Comparison of ENCODE assay signal across 1 cellular context in the genomic region with DNA sequence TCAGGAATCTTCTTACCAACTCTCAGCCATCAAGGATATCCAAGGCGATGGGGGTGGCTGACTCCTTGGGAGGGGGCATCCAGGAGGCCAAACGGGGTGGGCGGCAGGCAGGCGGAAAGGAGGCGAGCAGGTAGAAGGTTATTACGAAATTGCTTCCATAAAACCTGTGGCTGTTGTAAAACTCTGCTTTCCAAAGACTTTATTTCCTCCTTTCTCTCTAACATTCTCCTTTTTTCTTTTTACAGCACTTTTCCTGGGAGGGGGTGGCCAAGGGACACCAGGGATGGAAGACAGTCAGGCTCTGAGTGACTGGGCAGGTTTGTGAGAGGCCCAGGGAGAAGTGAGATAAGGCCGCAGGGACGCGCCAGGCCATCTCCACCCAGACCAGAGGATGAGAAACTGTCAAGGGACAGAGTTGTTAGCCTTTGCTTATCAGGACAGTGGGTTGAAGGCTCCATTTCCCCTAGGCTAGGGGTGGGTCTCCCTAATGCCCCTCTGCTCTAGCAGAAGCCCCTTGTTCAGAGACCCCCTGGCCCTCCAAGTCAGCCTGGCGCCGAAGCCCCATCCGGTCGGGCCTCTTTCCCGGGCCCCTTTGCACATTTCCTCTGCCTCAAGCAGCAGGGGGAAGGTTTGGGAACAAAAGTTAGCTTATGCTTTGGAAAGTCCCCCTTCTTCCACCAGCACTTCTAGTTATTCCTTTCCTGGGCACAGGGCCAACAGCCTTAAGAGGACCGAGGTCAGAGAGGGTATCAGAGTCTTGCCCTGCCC.
TF ChIP-seq lines count a peak whose summit lies in the region.

No MANE protein-coding gene starts in this region.

TF ChIP-seq in H1, 55 proteins besides CTCF, POLR2A, EP300 and RAD21:
- no peak for TF ChIP-seq ASH2L (IDR thresholded peaks at IDR 0.05; ENCODE audit: low read length)
- TF ChIP-seq, protein P1, sequence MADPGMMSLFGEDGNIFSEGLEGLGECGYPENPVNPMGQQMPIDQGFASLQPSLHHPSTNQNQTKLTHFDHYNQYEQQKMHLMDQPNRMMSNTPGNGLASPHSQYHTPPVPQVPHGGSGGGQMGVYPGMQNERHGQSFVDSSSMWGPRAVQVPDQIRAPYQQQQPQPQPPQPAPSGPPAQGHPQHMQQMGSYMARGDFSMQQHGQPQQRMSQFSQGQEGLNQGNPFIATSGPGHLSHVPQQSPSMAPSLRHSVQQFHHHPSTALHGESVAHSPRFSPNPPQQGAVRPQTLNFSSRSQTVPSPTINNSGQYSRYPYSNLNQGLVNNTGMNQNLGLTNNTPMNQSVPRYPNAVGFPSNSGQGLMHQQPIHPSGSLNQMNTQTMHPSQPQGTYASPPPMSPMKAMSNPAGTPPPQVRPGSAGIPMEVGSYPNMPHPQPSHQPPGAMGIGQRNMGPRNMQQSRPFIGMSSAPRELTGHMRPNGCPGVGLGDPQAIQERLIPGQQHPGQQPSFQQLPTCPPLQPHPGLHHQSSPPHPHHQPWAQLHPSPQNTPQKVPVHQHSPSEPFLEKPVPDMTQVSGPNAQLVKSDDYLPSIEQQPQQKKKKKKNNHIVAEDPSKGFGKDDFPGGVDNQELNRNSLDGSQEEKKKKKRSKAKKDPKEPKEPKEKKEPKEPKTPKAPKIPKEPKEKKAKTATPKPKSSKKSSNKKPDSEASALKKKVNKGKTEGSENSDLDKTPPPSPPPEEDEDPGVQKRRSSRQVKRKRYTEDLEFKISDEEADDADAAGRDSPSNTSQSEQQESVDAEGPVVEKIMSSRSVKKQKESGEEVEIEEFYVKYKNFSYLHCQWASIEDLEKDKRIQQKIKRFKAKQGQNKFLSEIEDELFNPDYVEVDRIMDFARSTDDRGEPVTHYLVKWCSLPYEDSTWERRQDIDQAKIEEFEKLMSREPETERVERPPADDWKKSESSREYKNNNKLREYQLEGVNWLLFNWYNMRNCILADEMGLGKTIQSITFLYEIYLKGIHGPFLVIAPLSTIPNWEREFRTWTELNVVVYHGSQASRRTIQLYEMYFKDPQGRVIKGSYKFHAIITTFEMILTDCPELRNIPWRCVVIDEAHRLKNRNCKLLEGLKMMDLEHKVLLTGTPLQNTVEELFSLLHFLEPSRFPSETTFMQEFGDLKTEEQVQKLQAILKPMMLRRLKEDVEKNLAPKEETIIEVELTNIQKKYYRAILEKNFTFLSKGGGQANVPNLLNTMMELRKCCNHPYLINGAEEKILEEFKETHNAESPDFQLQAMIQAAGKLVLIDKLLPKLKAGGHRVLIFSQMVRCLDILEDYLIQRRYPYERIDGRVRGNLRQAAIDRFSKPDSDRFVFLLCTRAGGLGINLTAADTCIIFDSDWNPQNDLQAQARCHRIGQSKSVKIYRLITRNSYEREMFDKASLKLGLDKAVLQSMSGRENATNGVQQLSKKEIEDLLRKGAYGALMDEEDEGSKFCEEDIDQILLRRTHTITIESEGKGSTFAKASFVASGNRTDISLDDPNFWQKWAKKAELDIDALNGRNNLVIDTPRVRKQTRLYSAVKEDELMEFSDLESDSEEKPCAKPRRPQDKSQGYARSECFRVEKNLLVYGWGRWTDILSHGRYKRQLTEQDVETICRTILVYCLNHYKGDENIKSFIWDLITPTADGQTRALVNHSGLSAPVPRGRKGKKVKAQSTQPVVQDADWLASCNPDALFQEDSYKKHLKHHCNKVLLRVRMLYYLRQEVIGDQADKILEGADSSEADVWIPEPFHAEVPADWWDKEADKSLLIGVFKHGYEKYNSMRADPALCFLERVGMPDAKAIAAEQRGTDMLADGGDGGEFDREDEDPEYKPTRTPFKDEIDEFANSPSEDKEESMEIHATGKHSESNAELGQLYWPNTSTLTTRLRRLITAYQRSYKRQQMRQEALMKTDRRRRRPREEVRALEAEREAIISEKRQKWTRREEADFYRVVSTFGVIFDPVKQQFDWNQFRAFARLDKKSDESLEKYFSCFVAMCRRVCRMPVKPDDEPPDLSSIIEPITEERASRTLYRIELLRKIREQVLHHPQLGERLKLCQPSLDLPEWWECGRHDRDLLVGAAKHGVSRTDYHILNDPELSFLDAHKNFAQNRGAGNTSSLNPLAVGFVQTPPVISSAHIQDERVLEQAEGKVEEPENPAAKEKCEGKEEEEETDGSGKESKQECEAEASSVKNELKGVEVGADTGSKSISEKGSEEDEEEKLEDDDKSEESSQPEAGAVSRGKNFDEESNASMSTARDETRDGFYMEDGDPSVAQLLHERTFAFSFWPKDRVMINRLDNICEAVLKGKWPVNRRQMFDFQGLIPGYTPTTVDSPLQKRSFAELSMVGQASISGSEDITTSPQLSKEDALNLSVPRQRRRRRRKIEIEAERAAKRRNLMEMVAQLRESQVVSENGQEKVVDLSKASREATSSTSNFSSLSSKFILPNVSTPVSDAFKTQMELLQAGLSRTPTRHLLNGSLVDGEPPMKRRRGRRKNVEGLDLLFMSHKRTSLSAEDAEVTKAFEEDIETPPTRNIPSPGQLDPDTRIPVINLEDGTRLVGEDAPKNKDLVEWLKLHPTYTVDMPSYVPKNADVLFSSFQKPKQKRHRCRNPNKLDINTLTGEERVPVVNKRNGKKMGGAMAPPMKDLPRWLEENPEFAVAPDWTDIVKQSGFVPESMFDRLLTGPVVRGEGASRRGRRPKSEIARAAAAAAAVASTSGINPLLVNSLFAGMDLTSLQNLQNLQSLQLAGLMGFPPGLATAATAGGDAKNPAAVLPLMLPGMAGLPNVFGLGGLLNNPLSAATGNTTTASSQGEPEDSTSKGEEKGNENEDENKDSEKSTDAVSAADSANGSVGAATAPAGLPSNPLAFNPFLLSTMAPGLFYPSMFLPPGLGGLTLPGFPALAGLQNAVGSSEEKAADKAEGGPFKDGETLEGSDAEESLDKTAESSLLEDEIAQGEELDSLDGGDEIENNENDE (IDR thresholded peaks at IDR 0.05; ENCODE audit: insufficient replicate concordance, low read length), result no peak
- TF ChIP-seq EZH2 (IDR thresholded peaks at IDR 0.05; ENCODE audit: low read depth, low read length, severe bottlenecking), result peak; percentile 59
- no peak for TF ChIP-seq JUND (IDR thresholded peaks at IDR 0.05; ENCODE audit: low read length)
- no peak for TF ChIP-seq YY1 (IDR thresholded peaks at IDR 0.05; ENCODE audit: low read depth, low read length)
- TF ChIP-seq RNF2 (IDR thresholded peaks at IDR 0.05; ENCODE audit: borderline replicate concordance, low read depth, low read length, missing control alignments, poor library complexity, severe bottlenecking), result peak; percentile 21
- TF ChIP-seq PHF8 (conservative IDR thresholded peaks at IDR 0.05; ENCODE audit: low read depth, low read length), result no peak
